Comparison of ENCODE assay signal across 1 cellular context in the genomic region with DNA sequence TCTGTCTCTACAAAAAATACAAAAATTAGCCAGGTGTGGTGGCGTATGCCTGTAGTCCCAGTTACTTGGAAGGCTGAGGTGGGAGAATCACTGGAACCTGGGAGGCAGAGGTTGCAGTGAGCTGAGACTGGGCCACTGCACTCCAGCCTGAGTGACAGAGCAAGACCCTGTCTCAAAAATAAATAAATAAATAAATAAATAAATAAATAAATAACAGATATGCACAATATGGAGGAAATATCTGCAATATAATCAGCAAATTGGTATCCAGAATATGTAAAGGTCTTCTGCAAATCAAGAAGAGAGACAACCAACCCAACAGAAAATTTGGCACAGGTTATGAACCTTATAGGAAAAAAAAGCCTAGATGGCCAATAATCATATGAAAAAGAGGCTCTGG. TPM values are rescaled to one million over a fixed set of nuclear protein-coding genes. Genes with fewer than 3 reads are reported as not detected.
"Had no signal": no experiment of that assay in that cellular context is flagged by ENCODE, and none has a peak within 500 bp of the region (broad histone marks: within the 10 kb centered on the region; RNA-seq: fewer than 3 reads in every experiment).

No MANE protein-coding gene starts in this region.

RNA-seq across cellular contexts. Expression of gene FES, which starts 34.9 kb away (rescaled TPM):
- polyA plus RNA-seq: naive thymus-derived CD4-positive, alpha-beta T cell had no signal
